In genomic region chr22:24772493-24773220, GRCh38 we compare ENCODE assay signal across 10 cellular contexts.
DNase-seq lines count a peak whose midpoint lies in the region; ATAC-seq and TF ChIP-seq lines count a peak whose summit lies in the region.
"Had no signal": no experiment of that assay in that cellular context is flagged by ENCODE, and none has a peak within 500 bp of the region (broad histone marks: within the 10 kb centered on the region; RNA-seq: fewer than 3 reads in every experiment).

No MANE protein-coding gene starts in this region.

- H3K4me3 ChIP-seq in GM12875 (ENCODE audit: low read depth, low read length) (no peak overlapping the region), retinal pigment epithelial cell (ENCODE audit: low read length) (no peak overlapping the region)

- no peaks in the 10 kb centered on the region for H3K36me3 Mint-ChIP-seq in T-helper 2 cell treated with Interferon-gamma antibody and Interleukin-4, amounts not matched to agents 5 μg/mL and 100 μg/mL, for 36 hours (ENCODE audit: low read depth)

- H3K4me1 Mint-ChIP-seq in T-helper 2 cell treated with Interferon-gamma antibody and Interleukin-4, amounts not matched to agents 5 μg/mL and 100 μg/mL, for 36 hours (ENCODE audit: low read depth) = peaks cover 7% of the 10 kb centered on the region

- peak; percentile 5 for DNase-seq in NCI-H82 treated with DMSO at 0.1 percent for 48 hours (lab: John Stamatoyannopoulos, UW; ENCODE audit: unreplicated experiment)
- DNase-seq in fibroblast of gingiva (ENCODE audit: low read depth) = peak; percentile 48
- no peak for DNase-seq in retinal pigment epithelial cell (ENCODE audit: low read depth)
- no peak for DNase-seq in cerebellar nuclear complex (lab: John Stamatoyannopoulos, UW)
- no peak for DNase-seq in stimulated activated CD4-positive, alpha-beta T cell treated with anti-CD3 and anti-CD28 coated beads, Interleukin-4, amount 100 ng/mL, for 24 hours
- DNase-seq in T-helper 2 cell treated with Interferon-gamma antibody and Interleukin-4, amounts not matched to agents 5 μg/mL and 100 μg/mL, for 36 hours (ENCODE audit: low spot score) = no peak
- DNase-seq: effector memory CD8-positive, alpha-beta T cell; Karpas-422 had no signal

- ATAC-seq in GM21619 (IDR thresholded peaks at IDR 0.05; ENCODE audit: unreplicated experiment) = no peak
- ATAC-seq: effector memory CD8-positive, alpha-beta T cell had no signal

- H3K27me3 Mint-ChIP-seq in T-helper 2 cell treated with Interferon-gamma antibody and Interleukin-4, amounts not matched to agents 5 μg/mL and 100 μg/mL, for 36 hours (ENCODE audit: low read depth) = peaks cover 22% of the 10 kb centered on the region

- no peak overlapping the region for H3K27ac Mint-ChIP-seq in T-helper 2 cell treated with Interferon-gamma antibody and Interleukin-4, amounts not matched to agents 5 μg/mL and 100 μg/mL, for 36 hours
- H3K27ac Mint-ChIP-seq: effector memory CD8-positive, alpha-beta T cell had no signal

- TF ChIP-seq CTCF in GM12875 (IDR thresholded peaks at IDR 0.05; ENCODE audit: borderline replicate concordance, insufficient read depth, low read depth, low read length) = peak; percentile 24; the same call in 1 of the 2 replicates
- TF ChIP-seq CTCF in retinal pigment epithelial cell (conservative IDR thresholded peaks at IDR 0.05; ENCODE audit: low read depth, low read length) = peak; percentile 67

- no peak overlapping the region for H3K4me3 Mint-ChIP-seq in T-helper 2 cell treated with Interferon-gamma antibody and Interleukin-4, amounts not matched to agents 5 μg/mL and 100 μg/mL, for 36 hours
- H3K4me3 Mint-ChIP-seq: effector memory CD8-positive, alpha-beta T cell had no signal

- no peaks in the 10 kb centered on the region for H3K9me3 Mint-ChIP-seq in T-helper 2 cell treated with Interferon-gamma antibody and Interleukin-4, amounts not matched to agents 5 μg/mL and 100 μg/mL, for 36 hours
- H3K9me3 Mint-ChIP-seq: effector memory CD8-positive, alpha-beta T cell had no signal

Comparison
In these comparisons a context has a peak if more than half of its experiments do, and no peak if none do; other contexts are left out.
1. DNase-seq: peak in NCI-H82 treated with DMSO at 0.1 percent for 48 hours (single experiment) and fibroblast of gingiva (single experiment); none in retinal pigment epithelial cell (single experiment), cerebellar nuclear complex (0 of 2), stimulated activated CD4-positive, alpha-beta T cell treated with anti-CD3 and anti-CD28 coated beads, Interleukin-4, amount 100 ng/mL, for 24 hours (single experiment) and T-helper 2 cell treated with Interferon-gamma antibody and Interleukin-4, amounts not matched to agents 5 μg/mL and 100 μg/mL, for 36 hours (single experiment).